ENCODE assay signal across 1 cellular context in genomic region chr10:70604106-70604505, GRCh38.
TF ChIP-seq lines count a peak whose summit lies in the region.

No MANE protein-coding gene starts in this region.

TF ChIP-seq in neural cell, 6 proteins besides CTCF, POLR2A, EP300 and RAD21:
- TF ChIP-seq REST (IDR thresholded peaks at IDR 0.05; ENCODE audit: borderline replicate concordance): no peak
- TF ChIP-seq SMC3 (conservative IDR thresholded peaks at IDR 0.05; ENCODE audit: poor library complexity): no peak
- TF ChIP-seq EZH2 (IDR thresholded peaks at IDR 0.05; ENCODE audit: borderline replicate concordance, insufficient read depth, low read length, poor library complexity, severe bottlenecking): no peak
- TF ChIP-seq TAF1 (IDR thresholded peaks at IDR 0.05; ENCODE audit: low read depth): no peak
- no peak for TF ChIP-seq MXI1 (conservative IDR thresholded peaks at IDR 0.05; ENCODE audit: poor library complexity, severe bottlenecking)
- no peak for TF ChIP-seq POLR2AphosphoS5 (IDR thresholded peaks at IDR 0.05)
